In genomic region chr1:89641781-89642180, GRCh38 we compare ENCODE assay signal across 24 cellular contexts. TPM values are rescaled to one million over a fixed set of nuclear protein-coding genes. Genes with fewer than 3 reads are reported as not detected.
DNase-seq lines count a peak whose midpoint lies in the region; ATAC-seq and TF ChIP-seq lines count a peak whose summit lies in the region.
"Had no signal": no experiment of that assay in that cellular context is flagged by ENCODE, and none has a peak within 500 bp of the region (broad histone marks: within the 10 kb centered on the region; RNA-seq: fewer than 3 reads in every experiment).

No MANE protein-coding gene starts in this region.

- H3K4me1 Mint-ChIP-seq in CD14-positive monocyte (peaks cover 54% of the 10 kb centered on the region), H9 (no peaks in the 10 kb centered on the region; a peak in 1 of 4 replicates)
- H3K4me1 Mint-ChIP-seq in activated naive CD8-positive, alpha-beta T cell (ENCODE audit: low read depth), result peaks cover 79% of the 10 kb centered on the region
- H3K4me1 Mint-ChIP-seq: nephron progenitor cell had no signal

- TF ChIP-seq CTCF in CD14-positive monocyte (IDR thresholded peaks at IDR 0.05), result no peak
- TF ChIP-seq CTCF in NB4 (IDR thresholded peaks at IDR 0.05; ENCODE audit: low read depth, low read length), result no peak
- no peak for TF ChIP-seq CTCF in H9 (conservative IDR thresholded peaks at IDR 0.05)

- no peak overlapping the region for H3K18ac ChIP-seq in H9 (ENCODE audit: insufficient read length, low read depth, low read length)

- H3K9ac ChIP-seq in H9 (ENCODE audit: extremely low read depth, insufficient read length, low read length), result no peak overlapping the region

- ATAC-seq in HG02885 (IDR thresholded peaks at IDR 0.05; ENCODE audit: poor library complexity, unreplicated experiment), result no peak
- ATAC-seq: pancreas, right cardiac atrium had no signal

- no peaks in the 10 kb centered on the region for H3K27me3 ChIP-seq in H9 (ENCODE audit: insufficient read depth, low read length)
- H3K27me3 ChIP-seq: pancreas had no signal

- no peak overlapping the region for H4K91ac ChIP-seq in H9 (ENCODE audit: insufficient read length, low read depth, low read length)

- H3K27ac Mint-ChIP-seq in CD14-positive monocyte (peak overlapping the region; percentile 73 to 87 (median 79)), H9 (no peak overlapping the region; a peak in 1 of 7 replicates)
- H3K27ac Mint-ChIP-seq in activated naive CD8-positive, alpha-beta T cell, result peak overlapping the region; percentile 90
- H3K27ac Mint-ChIP-seq: HFFc6, nephron progenitor cell, type B pancreatic cell had no signal

- H2BK5ac ChIP-seq in H9 (ENCODE audit: insufficient read length, low read length), result no peak overlapping the region

- no peaks in the 10 kb centered on the region for H3K79me2 ChIP-seq in H9 (ENCODE audit: insufficient read depth, low read length)
- H3K79me2 ChIP-seq: hepatocyte had no signal

- no peak overlapping the region for H2BK12ac ChIP-seq in H9 (ENCODE audit: insufficient read length, low read depth, low read length)

- no peaks in the 10 kb centered on the region for H4K20me1 ChIP-seq in H9 (ENCODE audit: control insufficient read depth, insufficient read depth, insufficient read length)

- no peak overlapping the region for H4K8ac ChIP-seq in H9 (replicated peaks; ENCODE audit: insufficient read length, low read depth, low read length)

- H2BK20ac ChIP-seq in H9 (ENCODE audit: low read depth, low read length, poor library complexity, severe bottlenecking), result no peak overlapping the region

- H3K36me3 Mint-ChIP-seq in CD14-positive monocyte, result peaks cover 8 to 14% of the 10 kb centered on the region in 2 donors
- H3K36me3 Mint-ChIP-seq in activated naive CD8-positive, alpha-beta T cell, result peaks cover 44% of the 10 kb centered on the region
- H3K36me3 Mint-ChIP-seq in H9 (ENCODE audit: insufficient read depth in 1 of 3, low read depth in 3 of 3), result no peaks in the 10 kb centered on the region
- H3K36me3 Mint-ChIP-seq: type B pancreatic cell had no signal

- DNase-seq in SIG-M5 treated with dmso at 0.1 percent for 504 hours (lab: John Stamatoyannopoulos, UW; ENCODE audit: unreplicated experiment) (peak; percentile 48), SIG-M5 (lab: John Stamatoyannopoulos, UW) (no peak), CD14-positive monocyte (ENCODE audit: low spot score) (no peak), NB4 (ENCODE audit: low read depth) (peak; percentile 71), NCI-H748 treated with DMSO at 0.1 percent for 48 hours (lab: John Stamatoyannopoulos, UW) (no peak), H9 (no peak)
- DNase-seq: activated CD4-positive, alpha-beta T cell treated with anti-CD3 and anti-CD28 coated beads for 1 hour; activated naive CD4-positive, alpha-beta T cell; cerebellar nuclear complex; foreskin melanocyte; HFFc6; immature natural killer cell; left ventricle myocardium inferior; midbrain; NCI-H1436 treated with DMSO at 0.1 percent for 48 hours; NCI-H510A treated with DMSO at 0.1 percent for 48 hours; nephron progenitor cell; pancreas; right cardiac atrium had no signal

- H3K4me3 ChIP-seq in NB4 (ENCODE audit: low read depth, low read length), result peak overlapping the region; percentile 14
- H3K4me3 ChIP-seq: hepatocyte, left ventricle myocardium inferior, pancreas had no signal

- no peaks in the 10 kb centered on the region for H3K27me3 Mint-ChIP-seq in CD14-positive monocyte (ENCODE audit: low read depth in 3 of 3)
- no peaks in the 10 kb centered on the region for H3K27me3 Mint-ChIP-seq in activated naive CD8-positive, alpha-beta T cell
- H3K27me3 Mint-ChIP-seq in H9 (ENCODE audit: low read depth), result no peaks in the 10 kb centered on the region
- H3K27me3 Mint-ChIP-seq: type B pancreatic cell had no signal

- H3K9me3 ChIP-seq in H9 (ENCODE audit: control insufficient read depth, low read depth, low read length), result no peaks in the 10 kb centered on the region
- H3K9me3 ChIP-seq: pancreas had no signal

- H3K4me3 Mint-ChIP-seq in CD14-positive monocyte, result no peak overlapping the region
- H3K4me3 Mint-ChIP-seq in activated naive CD8-positive, alpha-beta T cell, result peak overlapping the region; percentile 64
- no peak overlapping the region for H3K4me3 Mint-ChIP-seq in H9
- H3K4me3 Mint-ChIP-seq: HFFc6, immature natural killer cell, nephron progenitor cell, type B pancreatic cell had no signal

- H2AK5ac ChIP-seq in H9 (ENCODE audit: insufficient read length, low read length), result no peak overlapping the region

- H2BK15ac ChIP-seq in H9 (ENCODE audit: low read depth, low read length), result no peak overlapping the region

- no peak overlapping the region for H3K23ac ChIP-seq in H9 (ENCODE audit: insufficient read length, low read depth, low read length)

- H3K4me1 ChIP-seq in H9 (ENCODE audit: insufficient read depth, low read length), result no peaks in the 10 kb centered on the region
- H3K4me1 ChIP-seq: pancreas had no signal

- H3K79me1 ChIP-seq in H9 (ENCODE audit: insufficient read depth, low read depth, low read length, poor library complexity, severe bottlenecking), result no peaks in the 10 kb centered on the region

- intact Hi-C loops in CD14-positive monocyte (cut with micrococcal nuclease), result no loop called here

- H3T11ph ChIP-seq in H9 (ENCODE audit: low read length), result no peak overlapping the region

- no CpG with 5 or more reads among the region's 4 CpGs for WGBS in H9 (ENCODE audit: extremely low coverage, insufficient read length, low lambda C conversion rate)

- H3K56ac ChIP-seq in H9 (ENCODE audit: insufficient read length, low read depth, low read length), result no peak overlapping the region

- H2AFZ ChIP-seq in H9 (ENCODE audit: low read length), result no peak overlapping the region
- H2AFZ ChIP-seq: hepatocyte had no signal

- H3K4me2 ChIP-seq in H9 (ENCODE audit: insufficient read depth, insufficient read length, low read length), result no peak overlapping the region
- H3K4me2 ChIP-seq: hepatocyte had no signal

- H3K27ac ChIP-seq in H9 (ENCODE audit: insufficient read length, low read depth, low read length), result no peak overlapping the region
- H3K27ac ChIP-seq: 22Rv1, hepatocyte, left ventricle myocardium inferior, pancreas had no signal

- H3K4ac ChIP-seq in H9 (ENCODE audit: low read depth, low read length), result no peak overlapping the region

- H3K9me3 Mint-ChIP-seq in CD14-positive monocyte (peaks cover 2 to 15% (median 6%) of the 10 kb centered on the region in 7 donors), H9 (peaks cover 0 to 5% of the 10 kb centered on the region in 2 experiments; a peak in 2 of 5 replicates)
- H3K9me3 Mint-ChIP-seq in activated naive CD8-positive, alpha-beta T cell (ENCODE audit: low read depth), result peaks cover 10% of the 10 kb centered on the region
- H3K9me3 Mint-ChIP-seq: type B pancreatic cell had no signal

- H2BK120ac ChIP-seq in H9 (ENCODE audit: low read depth, low read length, poor library complexity, severe bottlenecking), result no peak overlapping the region

- no peaks in the 10 kb centered on the region for H3K23me2 ChIP-seq in H9 (ENCODE audit: insufficient read length, low read depth, low read length, poor library complexity, severe bottlenecking)

- TF ChIP-seq POLR2A in NB4 (IDR thresholded peaks at IDR 0.05; ENCODE audit: extremely low read depth, insufficient read length), result no peak

- H3K14ac ChIP-seq in H9 (ENCODE audit: insufficient read depth, low read length), result no peak overlapping the region

- H4K5ac ChIP-seq in H9 (ENCODE audit: insufficient read length, low read depth, low read length), result no peak overlapping the region

RNA-seq across cellular contexts. Expression of gene LRRC8C, which starts 8.9 kb away (rescaled TPM):
- polyA plus RNA-seq in CD14-positive monocyte, result 10 to 100 TPM; 13.0 to 18.6 TPM
- total RNA-seq in H9 (2021), result 1.8 and 1.9 TPM in 2 replicates

Comparison
In these comparisons a context has a peak if more than half of its experiments do, and no peak if none do; other contexts are left out.
1. DNase-seq: peak in SIG-M5 treated with dmso at 0.1 percent for 504 hours (single experiment) and NB4 (single experiment); none in SIG-M5 (single experiment), CD14-positive monocyte (single experiment), NCI-H748 treated with DMSO at 0.1 percent for 48 hours (single experiment) and H9 (single experiment).
2. H3K27ac Mint-ChIP-seq: peak in CD14-positive monocyte (7 of 7) and activated naive CD8-positive, alpha-beta T cell (single experiment); none in H9 (0 of 3).